10 cellular contexts compared by ENCODE assay signal in genomic region chr3:32419766-32420137, GRCh38. TPM values are rescaled to one million over a fixed set of nuclear protein-coding genes. Genes with fewer than 3 reads are reported as not detected.
DNase-seq lines count a peak whose midpoint lies in the region; ATAC-seq and TF ChIP-seq lines count a peak whose summit lies in the region.
"Had no signal": no experiment of that assay in that cellular context is flagged by ENCODE, and none has a peak within 500 bp of the region (broad histone marks: within the 10 kb centered on the region; RNA-seq: fewer than 3 reads in every experiment).

No MANE protein-coding gene starts in this region.

- ATAC-seq in activated CD4-positive, alpha-beta T cell treated with anti-CD3 and anti-CD28 coated beads for 36 hours, result no peak
- ATAC-seq in foreskin keratinocyte, result no peak
- ATAC-seq in stimulated activated naive B cell treated with anti-CD40 and anti-IgM and Interleukin-4, amounts not matched to agents 10 μg/mL and 1 μg/mL and 100 μg/mL, for 72 hours (replicated peaks), result peak; percentile 10 to 17
- ATAC-seq: gastrocnemius medialis had no signal

- peaks cover 4% of the 10 kb centered on the region for H3K36me3 Mint-ChIP-seq in activated CD4-positive, alpha-beta T cell treated with anti-CD3 and anti-CD28 coated beads for 36 hours (ENCODE audit: low read depth)
- peaks cover 13 to 30% of the 10 kb centered on the region in 2 donors for H3K36me3 Mint-ChIP-seq in stimulated activated naive B cell treated with anti-CD40 and anti-IgM and Interleukin-4, amounts not matched to agents 10 μg/mL and 1 μg/mL and 100 μg/mL, for 72 hours

- peak overlapping the region; percentile 23 for H3K4me3 Mint-ChIP-seq in activated CD4-positive, alpha-beta T cell treated with anti-CD3 and anti-CD28 coated beads for 36 hours
- H3K4me3 Mint-ChIP-seq in stimulated activated naive B cell treated with anti-CD40 and anti-IgM and Interleukin-4, amounts not matched to agents 10 μg/mL and 1 μg/mL and 100 μg/mL, for 72 hours, result peak overlapping the region; percentile 48 to 64

- no peak overlapping the region for H3K4me3 ChIP-seq in SJCRH30
- H3K4me3 ChIP-seq: gastrocnemius medialis had no signal

- no peaks in the 10 kb centered on the region for H3K9me3 Mint-ChIP-seq in activated CD4-positive, alpha-beta T cell treated with anti-CD3 and anti-CD28 coated beads for 36 hours (ENCODE audit: low read depth)
- H3K9me3 Mint-ChIP-seq in stimulated activated naive B cell treated with anti-CD40 and anti-IgM and Interleukin-4, amounts not matched to agents 10 μg/mL and 1 μg/mL and 100 μg/mL, for 72 hours, result peaks cover 0 to 3% of the 10 kb centered on the region in 2 donors

- intact Hi-C loops in activated CD4-positive, alpha-beta T cell treated with anti-CD3 and anti-CD28 coated beads for 36 hours (cut with DNase I, micrococcal nuclease), result loop anchor here (1.0 to 5.0 kb wide), 5 partner anchors 13 to 39 kb away; no protein-coding TSS in a partner anchor

- peak overlapping the region; percentile 50 for H3K27ac ChIP-seq in SJCRH30
- peak overlapping the region; percentile 79 for H3K27ac ChIP-seq in foreskin keratinocyte

- peaks cover 34% of the 10 kb centered on the region for H3K4me1 ChIP-seq in SJCRH30
- H3K4me1 ChIP-seq in foreskin keratinocyte, result peaks cover 46% of the 10 kb centered on the region

- peaks cover 93% of the 10 kb centered on the region for H3K4me1 Mint-ChIP-seq in activated CD4-positive, alpha-beta T cell treated with anti-CD3 and anti-CD28 coated beads for 36 hours
- H3K4me1 Mint-ChIP-seq in stimulated activated naive B cell treated with anti-CD40 and anti-IgM and Interleukin-4, amounts not matched to agents 10 μg/mL and 1 μg/mL and 100 μg/mL, for 72 hours, result peaks cover 67 to 92% of the 10 kb centered on the region in 2 donors

- H3K36me3 ChIP-seq in SJCRH30, result no peaks in the 10 kb centered on the region
- H3K36me3 ChIP-seq: gastrocnemius medialis had no signal

- H3K27ac Mint-ChIP-seq in activated CD4-positive, alpha-beta T cell treated with anti-CD3 and anti-CD28 coated beads for 36 hours, result peak overlapping the region; percentile 90
- peak overlapping the region; percentile 95 for H3K27ac Mint-ChIP-seq in stimulated activated naive B cell treated with anti-CD40 and anti-IgM and Interleukin-4, amounts not matched to agents 10 μg/mL and 1 μg/mL and 100 μg/mL, for 72 hours

- TF ChIP-seq CTCF in foreskin keratinocyte (conservative IDR thresholded peaks at IDR 0.05), result no peak

- POLR2A ChIA-PET in activated CD4-positive, alpha-beta T cell treated with anti-CD3 and anti-CD28 coated beads for 36 hours (lab: Charles Lee), result interaction anchor here (1.2 to 1.5 kb wide), 2 partner anchors 9 to 19 kb away, joined by 3 to 6 read pairs; no protein-coding TSS in a partner anchor

- CTCF ChIA-PET in activated CD4-positive, alpha-beta T cell treated with anti-CD3 and anti-CD28 coated beads for 36 hours (lab: Charles Lee), result interaction anchor here (0.6 to 3.5 kb wide), 9 partner anchors 9 to 48 kb away, joined by 3 to 11 read pairs (median 4); no protein-coding TSS in a partner anchor

- no peaks in the 10 kb centered on the region for H3K27me3 Mint-ChIP-seq in activated CD4-positive, alpha-beta T cell treated with anti-CD3 and anti-CD28 coated beads for 36 hours
- no peaks in the 10 kb centered on the region for H3K27me3 Mint-ChIP-seq in stimulated activated naive B cell treated with anti-CD40 and anti-IgM and Interleukin-4, amounts not matched to agents 10 μg/mL and 1 μg/mL and 100 μg/mL, for 72 hours

- no peaks in the 10 kb centered on the region for H3K9me3 ChIP-seq in SJCRH30 (replicated peaks)
- H3K9me3 ChIP-seq: gastrocnemius medialis had no signal

- H3K27me3 ChIP-seq in SJCRH30 (no peaks in the 10 kb centered on the region), foreskin keratinocyte (no peaks in the 10 kb centered on the region)
- H3K27me3 ChIP-seq: gastrocnemius medialis had no signal

- DNase-seq in activated CD4-positive, alpha-beta T cell treated with anti-CD3 and anti-CD28 coated beads for 36 hours, result no peak
- DNase-seq in activated CD4-positive, alpha-beta T cell treated with anti-CD3 and anti-CD28 coated beads, Interleukin-2, amount 50 U/mL, for 48 hours, result no peak
- DNase-seq in SJCRH30, result no peak
- DNase-seq in foreskin keratinocyte, result no peak
- DNase-seq in stimulated activated naive B cell treated with anti-CD40 and anti-IgM and Interleukin-4, amounts not matched to agents 10 μg/mL and 1 μg/mL and 100 μg/mL, for 72 hours, result no peak
- no peak for DNase-seq in iPS-NIHi11 (ENCODE audit: low spot score)
- no peak for DNase-seq in NCI-H82 (lab: John Stamatoyannopoulos, UW)
- no peak for DNase-seq in COLO668 (lab: John Stamatoyannopoulos, UW; ENCODE audit: unreplicated experiment)
- DNase-seq: gastrocnemius medialis, NCI-H446 treated with DMSO at 0.1 percent for 48 hours had no signal

RNA-seq across cellular contexts. Expression of gene CMTM7, which starts 28.1 kb away (rescaled TPM):
- total RNA-seq in activated CD4-positive, alpha-beta T cell treated with anti-CD3 and anti-CD28 coated beads for 36 hours, result 10 to 100 TPM; 41.1 to 67.0 TPM
- 16.1 and 16.3 TPM in 2 replicates for total RNA-seq in SJCRH30 (2014; rRNA removed; shearing (Covaris generic))
- 27.5 and 33.2 TPM in 2 replicates for total RNA-seq in foreskin keratinocyte
- polyA plus RNA-seq in foreskin keratinocyte, result 51.2 and 67.7 TPM in 2 replicates

Comparison
In these comparisons a context has a peak if more than half of its experiments do, and no peak if none do; other contexts are left out.
1. ATAC-seq: peak in stimulated activated naive B cell treated with anti-CD40 and anti-IgM and Interleukin-4, amounts not matched to agents 10 μg/mL and 1 μg/mL and 100 μg/mL, for 72 hours (2 of 2); none in activated CD4-positive, alpha-beta T cell treated with anti-CD3 and anti-CD28 coated beads for 36 hours (single experiment) and foreskin keratinocyte (single experiment).